ENCODE assay signal across 9 cellular contexts in genomic region chr10:121886181-121886580, GRCh38.
"Had no signal": no experiment of that assay in that cellular context is flagged by ENCODE, and none has a peak within 500 bp of the region (broad histone marks: within the 10 kb centered on the region; RNA-seq: fewer than 3 reads in every experiment).

No MANE protein-coding gene starts in this region.

- DNase-seq: H9, HCEC 1CT, HFFc6, IMR-90, KG1 had no signal

- H3K4me3 ChIP-seq: GM23338, K562 had no signal

- H3K4me2 ChIP-seq: GM23338 had no signal

- FAIRE-seq: H54 had no signal

- H3K27ac ChIP-seq: HL-60 had no signal

- H2AFZ ChIP-seq: GM23338 had no signal
